21 cellular contexts compared by ENCODE assay signal in the genomic region with DNA sequence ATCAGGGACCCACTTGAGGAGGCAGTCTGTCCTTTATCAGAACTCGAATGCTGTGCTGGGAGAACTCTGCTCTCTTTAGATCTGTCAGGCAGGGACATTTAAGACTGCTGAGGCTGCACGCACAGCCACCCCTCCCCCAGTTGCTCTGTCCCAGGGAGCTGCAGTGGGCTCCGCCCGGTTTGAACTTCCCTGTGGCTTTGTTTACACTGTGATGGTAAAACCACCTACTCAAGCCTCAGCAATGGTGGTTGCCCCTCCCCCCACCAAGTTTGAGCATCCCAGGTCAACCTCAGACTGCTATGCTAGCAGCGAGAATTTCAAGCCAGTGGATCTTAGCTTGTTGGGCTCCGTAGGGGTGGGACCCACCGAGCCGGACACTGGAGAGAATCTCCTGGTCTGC. TPM values are rescaled to one million over a fixed set of nuclear protein-coding genes. Genes with fewer than 3 reads are reported as not detected.
"Had no signal": no experiment of that assay in that cellular context is flagged by ENCODE, and none has a peak within 500 bp of the region (broad histone marks: within the 10 kb centered on the region; RNA-seq: fewer than 3 reads in every experiment).

No MANE protein-coding gene starts in this region.

- H3K4me1 Mint-ChIP-seq: activated CD4-positive, alpha-beta T cell treated with anti-CD3 and anti-CD28 coated beads for 36 hours had no signal

- ATAC-seq: activated CD4-positive, alpha-beta T cell treated with anti-CD3 and anti-CD28 coated beads for 36 hours; activated CD8-positive, alpha-beta T cell treated with anti-CD3 and anti-CD28 coated beads for 36 hours; pancreas had no signal

- H3K9me3 Mint-ChIP-seq: activated T-helper 1 cell treated with anti-CD3 and anti-CD28 coated beads, Interleukin-12 subunit alpha, Interleukin-12 subunit beta, Interleukin-2, Interleukin-4 antibody, amounts not matched to agents 30 ng/mL and 10 ng/mL and 1 ng/mL, durations not matched to agents 14 hours and 24 hours and 36 hours had no signal

- H3K4me3 ChIP-seq: ascending aorta, esophagus squamous epithelium, pancreas, stomach, thoracic aorta had no signal

- H3K4me1 ChIP-seq: ascending aorta, esophagus squamous epithelium, pancreas, stomach had no signal

- H3K27ac Mint-ChIP-seq: activated CD4-positive, alpha-beta T cell treated with anti-CD3 and anti-CD28 coated beads for 36 hours; activated CD8-positive, alpha-beta T cell treated with anti-CD3 and anti-CD28 coated beads for 36 hours; activated T-helper 1 cell treated with anti-CD3 and anti-CD28 coated beads, Interleukin-12 subunit alpha, Interleukin-12 subunit beta, Interleukin-2, Interleukin-4 antibody, amounts not matched to agents 30 ng/mL and 10 ng/mL and 1 ng/mL, durations not matched to agents 14 hours and 24 hours and 36 hours had no signal

- H3K27ac ChIP-seq: ascending aorta, esophagus squamous epithelium, pancreas, stomach, thoracic aorta, VCaP had no signal

- DNase-seq: activated CD4-positive, alpha-beta T cell treated with anti-CD3 and anti-CD28 coated beads for 36 hours; activated CD8-positive, alpha-beta memory T cell treated with anti-CD3 and anti-CD28 coated beads, Interleukin-2, amount 50 U/mL, for 48 hours; activated CD8-positive, alpha-beta T cell treated with anti-CD3 and anti-CD28 coated beads for 36 hours; activated naive CD4-positive, alpha-beta T cell; esophagus squamous epithelium; foreskin fibroblast; pancreas; stimulated activated CD4-positive, alpha-beta T cell treated with anti-CD3 and anti-CD28 coated beads, Interleukin-15, amount 100 ng/mL, for 24 hours; stimulated activated CD4-positive, alpha-beta T cell treated with anti-CD3 and anti-CD28 coated beads, Interleukin-4, amount 100 ng/mL, for 4 hours; stomach; T1000 had no signal

- H3K36me3 ChIP-seq: ascending aorta, esophagus squamous epithelium, pancreas, stomach, thoracic aorta had no signal

- H3K27me3 ChIP-seq: ascending aorta, esophagus squamous epithelium, pancreas, stomach had no signal

- H3K4me3 Mint-ChIP-seq: activated CD4-positive, alpha-beta T cell treated with anti-CD3 and anti-CD28 coated beads for 36 hours; activated CD8-positive, alpha-beta T cell treated with anti-CD3 and anti-CD28 coated beads for 36 hours; activated T-helper 1 cell treated with anti-CD3 and anti-CD28 coated beads, Interleukin-12 subunit alpha, Interleukin-12 subunit beta, Interleukin-2, Interleukin-4 antibody, amounts not matched to agents 30 ng/mL and 10 ng/mL and 1 ng/mL, durations not matched to agents 14 hours and 24 hours and 36 hours; neural crest cell had no signal

- H3K9me3 ChIP-seq: esophagus squamous epithelium, pancreas had no signal

RNA-seq across cellular contexts. Expression of gene LHCGR, which starts 11.8 kb away (rescaled TPM):
- total RNA-seq: activated CD4-positive, alpha-beta T cell treated with anti-CD3 and anti-CD28 coated beads for 36 hours; activated CD8-positive, alpha-beta T cell treated with anti-CD3 and anti-CD28 coated beads for 36 hours; activated T-helper 1 cell treated with anti-CD3 and anti-CD28 coated beads, Interleukin-12 subunit alpha, Interleukin-12 subunit beta, Interleukin-2, Interleukin-4 antibody, amounts not matched to agents 30 ng/mL and 10 ng/mL and 1 ng/mL, durations not matched to agents 14 hours and 24 hours and 36 hours; ascending aorta; bronchial epithelial cell; kidney epithelial cell; liver; pancreas; renal cortical epithelial cell; thoracic aorta; ureter had no signal
- polyA plus RNA-seq: liver, pancreas had no signal
